1 cellular context compared by ENCODE assay signal in the genomic region with DNA sequence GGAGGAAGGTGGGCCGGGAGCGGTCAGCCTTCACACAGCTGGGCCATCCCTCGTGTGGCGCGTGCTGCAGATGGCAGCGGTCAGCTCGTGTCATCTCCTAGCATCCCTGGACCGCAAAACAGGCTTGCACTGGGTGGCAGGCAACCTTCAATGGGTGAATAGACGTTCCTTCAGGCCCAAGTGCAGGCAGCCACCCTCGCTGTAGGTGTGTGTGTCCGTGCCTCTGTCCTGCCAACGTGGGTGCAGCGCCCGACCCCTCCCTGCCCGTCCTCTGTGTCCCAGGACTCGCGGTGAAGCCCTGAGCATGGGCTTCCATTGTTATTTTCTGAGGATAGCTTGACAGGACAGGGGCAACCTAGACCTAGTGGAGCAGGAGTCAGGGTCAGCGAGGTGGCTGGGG.
TF ChIP-seq lines count a peak whose summit lies in the region.

No MANE protein-coding gene starts in this region.

TF ChIP-seq in HepG2, 621 proteins besides CTCF, POLR2A, EP300 and RAD21:
- TF ChIP-seq, protein P1, sequence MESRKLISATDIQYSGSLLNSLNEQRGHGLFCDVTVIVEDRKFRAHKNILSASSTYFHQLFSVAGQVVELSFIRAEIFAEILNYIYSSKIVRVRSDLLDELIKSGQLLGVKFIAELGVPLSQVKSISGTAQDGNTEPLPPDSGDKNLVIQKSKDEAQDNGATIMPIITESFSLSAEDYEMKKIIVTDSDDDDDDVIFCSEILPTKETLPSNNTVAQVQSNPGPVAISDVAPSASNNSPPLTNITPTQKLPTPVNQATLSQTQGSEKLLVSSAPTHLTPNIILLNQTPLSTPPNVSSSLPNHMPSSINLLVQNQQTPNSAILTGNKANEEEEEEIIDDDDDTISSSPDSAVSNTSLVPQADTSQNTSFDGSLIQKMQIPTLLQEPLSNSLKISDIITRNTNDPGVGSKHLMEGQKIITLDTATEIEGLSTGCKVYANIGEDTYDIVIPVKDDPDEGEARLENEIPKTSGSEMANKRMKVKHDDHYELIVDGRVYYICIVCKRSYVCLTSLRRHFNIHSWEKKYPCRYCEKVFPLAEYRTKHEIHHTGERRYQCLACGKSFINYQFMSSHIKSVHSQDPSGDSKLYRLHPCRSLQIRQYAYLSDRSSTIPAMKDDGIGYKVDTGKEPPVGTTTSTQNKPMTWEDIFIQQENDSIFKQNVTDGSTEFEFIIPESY (CRISPR knock-in tag; IDR thresholded peaks at IDR 0.05), result peak; percentile 63; the same call in 1 of the 2 replicates
- no peak for TF ChIP-seq NFATC3 (CRISPR knock-in tag; IDR thresholded peaks at IDR 0.05)
